In the genomic region with DNA sequence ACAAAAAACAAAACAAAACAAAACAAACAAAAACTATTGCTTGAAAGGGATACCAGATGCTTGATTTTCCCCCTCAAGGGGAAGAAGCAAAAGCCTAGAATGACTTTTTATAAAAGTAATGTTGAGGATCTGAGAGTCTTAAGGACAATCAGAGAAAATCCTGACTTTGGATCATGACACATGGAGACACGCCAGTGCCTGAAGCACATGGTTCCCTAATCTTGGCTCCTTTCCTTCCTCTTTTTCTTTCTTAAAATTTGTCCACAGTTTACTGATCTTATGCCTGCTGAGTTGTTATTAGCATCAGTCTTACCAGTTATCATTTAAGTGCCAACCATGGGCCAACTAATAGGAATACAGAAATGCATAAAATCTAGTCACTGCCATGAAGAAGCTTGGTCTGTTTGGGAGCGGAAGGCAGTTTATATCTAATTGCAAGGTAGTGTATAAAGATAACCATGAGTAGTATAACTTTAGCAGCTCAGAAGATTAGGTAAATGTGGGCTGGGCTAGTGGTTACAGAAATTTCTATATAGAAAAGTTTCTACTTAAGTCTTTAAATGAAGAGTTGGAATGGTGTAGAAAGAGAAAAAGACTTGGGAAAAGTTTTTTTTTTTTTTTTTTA, we compare ENCODE assay signal across 18 cellular contexts.
"Had no signal": no experiment of that assay in that cellular context is flagged by ENCODE, and none has a peak within 500 bp of the region (broad histone marks: within the 10 kb centered on the region; RNA-seq: fewer than 3 reads in every experiment).

No MANE protein-coding gene starts in this region.

- H3K4me1 ChIP-seq: colonic mucosa, vagina had no signal

- DNase-seq: activated CD4-positive, alpha-beta T cell treated with anti-CD3 and anti-CD28 coated beads for 4 hours; activated naive CD4-positive, alpha-beta T cell treated with Interleukin-2 at 50 U/mL for 16 hours; caudate nucleus; colonic mucosa; effector memory CD4-positive, alpha-beta T cell; gastrocnemius medialis; islet precursor cell; left ventricle myocardium inferior; mesendoderm; pancreas; stimulated activated CD4-positive, alpha-beta T cell treated with anti-CD3 and anti-CD28 coated beads, Interleukin-15, amount 100 ng/mL, for 24 hours; stimulated activated CD4-positive, alpha-beta T cell treated with anti-CD3 and anti-CD28 coated beads, Interleukin-4, amount 100 ng/mL, for 4 hours; stomach; WERI-Rb-1 had no signal

- H3K27me3 ChIP-seq: adrenal gland, colonic mucosa, gastrocnemius medialis, pancreas, stomach, vagina had no signal

- H3K4me3 ChIP-seq: adrenal gland, colonic mucosa, gastrocnemius medialis, left ventricle myocardium inferior, pancreas, stomach, thoracic aorta, vagina had no signal

- H3K9me3 Mint-ChIP-seq: activated T-helper 1 cell treated with anti-CD3 and anti-CD28 coated beads, Interleukin-12 subunit alpha, Interleukin-12 subunit beta, Interleukin-2, Interleukin-4 antibody, amounts not matched to agents 30 ng/mL and 10 ng/mL and 1 ng/mL, durations not matched to agents 14 hours and 24 hours and 36 hours had no signal

- H3K9me3 ChIP-seq: adrenal gland, colonic mucosa, gastrocnemius medialis, left ventricle myocardium inferior, pancreas, stomach, thoracic aorta, vagina had no signal

- ATAC-seq: gastrocnemius medialis had no signal

- H3K27ac Mint-ChIP-seq: activated T-helper 1 cell treated with anti-CD3 and anti-CD28 coated beads, Interleukin-12 subunit alpha, Interleukin-12 subunit beta, Interleukin-2, Interleukin-4 antibody, amounts not matched to agents 30 ng/mL and 10 ng/mL and 1 ng/mL, durations not matched to agents 14 hours and 24 hours and 36 hours had no signal

- H3K27ac ChIP-seq: adrenal gland, colonic mucosa, gastrocnemius medialis, left ventricle myocardium inferior, pancreas, stomach, thoracic aorta, vagina, WERI-Rb-1 had no signal

- H3K36me3 ChIP-seq: adrenal gland, colonic mucosa, gastrocnemius medialis, left ventricle myocardium inferior, pancreas, stomach, thoracic aorta, vagina, WERI-Rb-1 had no signal

- H3K4me3 Mint-ChIP-seq: activated T-helper 1 cell treated with anti-CD3 and anti-CD28 coated beads, Interleukin-12 subunit alpha, Interleukin-12 subunit beta, Interleukin-2, Interleukin-4 antibody, amounts not matched to agents 30 ng/mL and 10 ng/mL and 1 ng/mL, durations not matched to agents 14 hours and 24 hours and 36 hours had no signal
